ENCODE assay signal across 25 cellular contexts in genomic region chr10:101725296-101725695, GRCh38. TPM values are rescaled to one million over a fixed set of nuclear protein-coding genes. Genes with fewer than 3 reads are reported as not detected.
DNase-seq lines count a peak whose midpoint lies in the region; ATAC-seq, FAIRE-seq and TF ChIP-seq lines count a peak whose summit lies in the region.
"Had no signal": no experiment of that assay in that cellular context is flagged by ENCODE, and none has a peak within 500 bp of the region (broad histone marks: within the 10 kb centered on the region; RNA-seq: fewer than 3 reads in every experiment).

No MANE protein-coding gene starts in this region.

- H3K4ac ChIP-seq in H1 (replicated peaks; ENCODE audit: insufficient read length, low read depth, low read length) = no peak overlapping the region

- no peaks in the 10 kb centered on the region for H3K36me3 ChIP-seq in BLaER1 treated with 17β-estradiol and CSF1 and Interleukin-3, amounts not matched to agents 10 nM and 100 nM
- no peaks in the 10 kb centered on the region for H3K36me3 ChIP-seq in H1 (ENCODE audit: control insufficient read depth in 2 of 4, insufficient read depth in 4 of 4, low read length in 3 of 4)
- H3K36me3 ChIP-seq: stomach, WERI-Rb-1 had no signal

- no peak overlapping the region for H4K91ac ChIP-seq in H1 (replicated peaks; ENCODE audit: insufficient read length, low read length)

- peaks cover 7 to 13% (median 12%) of the 10 kb centered on the region in 10 experiments; a peak in 15 of 20 replicates for H3K4me1 ChIP-seq in BLaER1 treated with 17β-estradiol and CSF1 and Interleukin-3, amounts not matched to agents 10 nM and 100 nM
- peaks cover 0 to 3% (median 0%) of the 10 kb centered on the region in 4 experiments; a peak in 2 of 7 replicates for H3K4me1 ChIP-seq in H1 (replicated peaks in 1 of 4; ENCODE audit: control insufficient read depth in 3 of 4, insufficient read depth in 4 of 4, low read length in 3 of 4)
- H3K4me1 ChIP-seq: stomach had no signal

- H4K20me1 ChIP-seq in BLaER1 treated with 17β-estradiol and CSF1 and Interleukin-3, amounts not matched to agents 10 nM and 100 nM = no peaks in the 10 kb centered on the region
- H4K20me1 ChIP-seq in H1 (replicated peaks in 1 of 2; ENCODE audit: control insufficient read depth in 1 of 2, insufficient read depth in 2 of 2, low read length in 2 of 2) = no peaks in the 10 kb centered on the region

- no peak for TF ChIP-seq POLR2A in H1 (IDR thresholded peaks at IDR 0.05; ENCODE audit: control extremely low read depth in 1 of 2, low read depth in 2 of 2, low read length in 2 of 2)

- no peak overlapping the region for H3K18ac ChIP-seq in H1 (ENCODE audit: extremely low read depth, low read length)

- no peak overlapping the region for H4K5ac ChIP-seq in H1 (ENCODE audit: insufficient read length, low read depth, low read length)

- H3K9me3 ChIP-seq in BLaER1 treated with 17β-estradiol and CSF1 and Interleukin-3, amounts not matched to agents 10 nM and 100 nM (replicated peaks in 1 of 11) = no peaks in the 10 kb centered on the region; a peak in 1 of 22 replicates
- H3K9me3 ChIP-seq in H1 (ENCODE audit: insufficient read depth in 2 of 2, low read depth in 1 of 2, low read length in 1 of 2) = no peaks in the 10 kb centered on the region
- H3K9me3 ChIP-seq: stomach had no signal

- no peak overlapping the region for H3K4me3 ChIP-seq in BLaER1 treated with 17β-estradiol and CSF1 and Interleukin-3, amounts not matched to agents 10 nM and 100 nM
- H3K4me3 ChIP-seq in H1 (ENCODE audit: extremely low read depth in 1 of 4, insufficient read depth in 2 of 4, low read depth in 3 of 4, low read length in 4 of 4) = no peak overlapping the region
- H3K4me3 ChIP-seq: dorsolateral prefrontal cortex, stomach had no signal

- no peaks in the 10 kb centered on the region; the same call in 1 of the 2 replicates for H3K23me2 ChIP-seq in H1 (ENCODE audit: low read depth, low read length)

- no peak overlapping the region for H2BK5ac ChIP-seq in H1 (ENCODE audit: low read depth, low read length)

- no peak overlapping the region for H3K23ac ChIP-seq in H1 (ENCODE audit: insufficient read length)

- no peak for TF ChIP-seq EP300 in H1 (IDR thresholded peaks at IDR 0.05; ENCODE audit: borderline replicate concordance in 1 of 2, low read depth in 2 of 2, low read length in 2 of 2)

- CTCF ChIA-PET in H1 (lab: Charles Lee; ENCODE audit: partially characterized antibody) = interaction anchor here (0.6 to 1.3 kb wide), 4 partner anchors 11 to 1396 kb away, joined by 3 to 4 read pairs (median 4); no protein-coding TSS in a partner anchor

- H2BK12ac ChIP-seq in H1 (ENCODE audit: low read depth, low read length) = no peak overlapping the region

- no peak overlapping the region; the same call in 1 of the 2 replicates for H2BK15ac ChIP-seq in H1 (ENCODE audit: low read length)

- DNase-seq in H1 (ENCODE audit: low read depth in 1 of 2, low spot score in 2 of 2) (no peak), GM10266 (ENCODE audit: extremely low spot score) (no peak)
- DNase-seq: ACHN; activated CD4-positive, alpha-beta T cell treated with anti-CD3 and anti-CD28 coated beads, Interleukin-2, amount 50 U/mL, for 1 hour; activated naive CD8-positive, alpha-beta T cell treated with anti-CD3 and anti-CD28 coated beads for 36 hours; C1 segment of cervical spinal cord; central memory CD4-positive, alpha-beta T cell; dorsolateral prefrontal cortex; left cardiac atrium; naive B cell; stimulated activated CD4-positive, alpha-beta T cell treated with anti-CD3 and anti-CD28 coated beads, Interleukin-4, amount 100 ng/mL, for 4 hours; stomach; WERI-Rb-1 had no signal

- TF ChIP-seq CTCF in H1 (IDR thresholded peaks at IDR 0.05; ENCODE audit: control extremely low read depth in 1 of 3, insufficient read depth in 1 of 3, low read depth in 1 of 3, low read length in 3 of 3) (no peak), GM10266 (IDR thresholded peaks at IDR 0.05; ENCODE audit: control insufficient read depth, insufficient read depth, low read depth, missing control alignments) (no peak)

- no peaks in the 10 kb centered on the region for H3K79me2 ChIP-seq in H1 (ENCODE audit: control insufficient read depth in 1 of 2, insufficient read depth in 2 of 2, low read length in 2 of 2)

- TF ChIP-seq RAD21 in H1 (IDR thresholded peaks at IDR 0.05 in 1 of 2, conservative IDR thresholded peaks at IDR 0.05 in 1 of 2; ENCODE audit: low read depth in 2 of 2, low read length in 2 of 2) = no peak

- H3K79me1 ChIP-seq in H1 (ENCODE audit: low read depth, low read length) = no peaks in the 10 kb centered on the region

- POLR2A ChIA-PET in H1 (lab: Charles Lee; ENCODE audit: partially characterized antibody) = no interaction called here

- H2BK120ac ChIP-seq in H1 (replicated peaks; ENCODE audit: low read depth, low read length) = no peak overlapping the region

- H3K4me2 ChIP-seq in BLaER1 treated with 17β-estradiol and CSF1 and Interleukin-3, amounts not matched to agents 10 nM and 100 nM = peak overlapping the region in 9 of 11 experiments; percentile 2 to 34 (median 19); a peak in 11 of 22 replicates
- no peak overlapping the region for H3K4me2 ChIP-seq in H1 (ENCODE audit: insufficient read depth in 1 of 2, low read depth in 2 of 2, low read length in 2 of 2)

- H3K14ac ChIP-seq in H1 (ENCODE audit: insufficient read length) = no peak overlapping the region

- H3K27me3 ChIP-seq in BLaER1 treated with 17β-estradiol and CSF1 and Interleukin-3, amounts not matched to agents 10 nM and 100 nM = no peaks in the 10 kb centered on the region
- no peaks in the 10 kb centered on the region for H3K27me3 ChIP-seq in H1 (replicated peaks in 1 of 4; ENCODE audit: control insufficient read depth in 3 of 4, extremely low read depth in 1 of 4, insufficient read depth in 3 of 4, low read length in 3 of 4)

- FAIRE-seq in H1 (lab: Jason Lieb, UNC) = no peak
- FAIRE-seq: astrocyte had no signal

- ATAC-seq in GM19023 (IDR thresholded peaks at IDR 0.05; ENCODE audit: unreplicated experiment) (peak; percentile 52), HG02870 (IDR thresholded peaks at IDR 0.05; ENCODE audit: unreplicated experiment) (peak; percentile 58), HG03159 (IDR thresholded peaks at IDR 0.05; ENCODE audit: unreplicated experiment) (no peak), GM18873 (IDR thresholded peaks at IDR 0.05; ENCODE audit: low FRiP score, unreplicated experiment) (no peak), GM19324 (IDR thresholded peaks at IDR 0.05; ENCODE audit: low FRiP score, unreplicated experiment) (no peak)
- ATAC-seq: left cardiac atrium, SK-N-SH treated with all-trans-retinoic acid at 6 μM for 48 hours had no signal

- no peak overlapping the region for H3K56ac ChIP-seq in H1 (replicated peaks; ENCODE audit: insufficient read length, low read depth, low read length)

- no peak overlapping the region for H2BK20ac ChIP-seq in H1 (ENCODE audit: low read length)

- no peak overlapping the region for H2AK5ac ChIP-seq in H1 (ENCODE audit: low read depth, low read length)

- H3K27ac ChIP-seq in BLaER1 treated with 17β-estradiol and CSF1 and Interleukin-3, amounts not matched to agents 10 nM and 100 nM = no peak overlapping the region
- no peak overlapping the region for H3K27ac ChIP-seq in H1 (ENCODE audit: low read depth, low read length)
- H3K27ac ChIP-seq: dorsolateral prefrontal cortex, stomach, WERI-Rb-1 had no signal

- peak overlapping the region; percentile 25; the same call in 1 of the 2 replicates for H2AFZ ChIP-seq in H1 (ENCODE audit: low read length)

- no peak overlapping the region for H3K9ac ChIP-seq in BLaER1 treated with 17β-estradiol and CSF1 and Interleukin-3, amounts not matched to agents 10 nM and 100 nM
- no peak overlapping the region for H3K9ac ChIP-seq in H1 (replicated peaks in 1 of 4; ENCODE audit: extremely low read depth in 1 of 4, low read depth in 3 of 4, low read length in 3 of 4)

- H4K8ac ChIP-seq in H1 (ENCODE audit: extremely low read depth, insufficient read depth, low read length) = no peak overlapping the region

TF ChIP-seq in H1, 55 proteins besides CTCF, POLR2A, EP300 and RAD21 (continues in another document):
- TF ChIP-seq CHD2 (IDR thresholded peaks at IDR 0.05; ENCODE audit: low read length) = no peak
- TF ChIP-seq SP1 (IDR thresholded peaks at IDR 0.05; ENCODE audit: low read depth, low read length) = no peak
- TF ChIP-seq SUZ12 (IDR thresholded peaks at IDR 0.05; ENCODE audit: low read length) = no peak
- TF ChIP-seq TAF7 (optimal IDR thresholded peaks at IDR 0.05; ENCODE audit: borderline replicate concordance, low read depth, low read length) = no peak
- TF ChIP-seq BACH1 (IDR thresholded peaks at IDR 0.05; ENCODE audit: low read length) = no peak

RNA-seq across cellular contexts. Expression of gene FBXW4, which starts 30.3 kb away (rescaled TPM):
- total RNA-seq in H1 (2021; fragmentation: NEBNext Ultra II Directional; extraction: Animal tissue kit (Norgen Biotek cat#: 25700)) = 29.6 and 32.8 TPM in 2 replicates
- 29.0 and 42.8 TPM in 2 replicates for polyA plus RNA-seq in H1 (2011; rRNA removed)
- polyA plus RNA-seq in H1 (2011; cell fraction: cytosol; rRNA removed) = 37.8 TPM
- 26.7 TPM for polyA plus RNA-seq in H1 (2011; cell fraction: nucleus; rRNA removed)
- 29.6 to 39.3 TPM (median 34.2 TPM) in 4 replicates for polyA plus RNA-seq in H1 (2012, experiment 1 of 2)
- 19.8 TPM for polyA plus RNA-seq in H1 (2012, experiment 2 of 2)
- polyA plus RNA-seq in H1 (2013, experiment 1 of 2) = 13.7 TPM
- polyA plus RNA-seq in H1 (2013, experiment 2 of 2) = 14.1 TPM
- polyA minus RNA-seq in H1 (2011; rRNA and poly(A)+ RNA removed) = 84.3 and 109 TPM in 2 replicates
- polyA minus RNA-seq in H1 (2011; cell fraction: cytosol; rRNA and poly(A)+ RNA removed) = 21.6 TPM
- 23.5 TPM for polyA minus RNA-seq in H1 (2011; cell fraction: nucleus; rRNA and poly(A)+ RNA removed)

RNA-seq across cellular contexts. Expression of gene FGF8, which starts 50.6 kb away (rescaled TPM):
- 3.9 and 4.1 TPM in 2 replicates for total RNA-seq in H1 (2021; fragmentation: NEBNext Ultra II Directional; extraction: Animal tissue kit (Norgen Biotek cat#: 25700))
- 1.1 and 1.7 TPM in 2 replicates for polyA plus RNA-seq in H1 (2011; rRNA removed)
- polyA plus RNA-seq in H1 (2011; cell fraction: cytosol; rRNA removed) = 1.5 TPM
- 2.1 TPM for polyA plus RNA-seq in H1 (2011; cell fraction: nucleus; rRNA removed)
- polyA plus RNA-seq in H1 (2012, experiment 1 of 2) = 1.0 to 2.0 TPM (median 1.2 TPM) in 4 replicates
- 0.62 TPM for polyA plus RNA-seq in H1 (2012, experiment 2 of 2)
- polyA plus RNA-seq in H1 (2013, experiment 1 of 2) = 2.9 TPM
- polyA plus RNA-seq in H1 (2013, experiment 2 of 2) = 3.8 TPM
- polyA minus RNA-seq in H1 (2011; rRNA and poly(A)+ RNA removed) = 0.98 and 1.4 TPM in 2 replicates
- polyA minus RNA-seq in H1 (2011; cell fraction: cytosol; rRNA and poly(A)+ RNA removed) = not detected
- polyA minus RNA-seq in H1 (2011; cell fraction: nucleus; rRNA and poly(A)+ RNA removed) = 1.4 TPM
- total RNA-seq: activated naive CD8-positive, alpha-beta T cell treated with anti-CD3 and anti-CD28 coated beads for 36 hours; activated T-helper 2 cell treated with anti-CD3 and anti-CD28 coated beads, Interferon-gamma antibody, Interleukin-2, Interleukin-4, amounts not matched to agents 10 μg/mL and 5 μg/mL and 100 μg/mL, durations not matched to agents 14 hours and 24 hours and 36 hours; left cardiac atrium; M059J; osteoblast; RPMI7951; stomach had no signal
- polyA plus RNA-seq: stomach had no signal

RNA-seq across cellular contexts. Expression of gene NPM3, which starts 58.0 kb away (rescaled TPM):
- 175 and 177 TPM in 2 replicates for total RNA-seq in H1 (2021; fragmentation: NEBNext Ultra II Directional; extraction: Animal tissue kit (Norgen Biotek cat#: 25700))
- 127 and 218 TPM in 2 replicates for polyA plus RNA-seq in H1 (2011; rRNA removed)
- polyA plus RNA-seq in H1 (2011; cell fraction: cytosol; rRNA removed) = 212 TPM
- 161 TPM for polyA plus RNA-seq in H1 (2011; cell fraction: nucleus; rRNA removed)
- 128 to 179 TPM (median 167 TPM) in 4 replicates for polyA plus RNA-seq in H1 (2012, experiment 1 of 2)
- 207 TPM for polyA plus RNA-seq in H1 (2012, experiment 2 of 2)
- 148 TPM for polyA plus RNA-seq in H1 (2013, experiment 1 of 2)
- polyA plus RNA-seq in H1 (2013, experiment 2 of 2) = 152 TPM
- polyA minus RNA-seq in H1 (2011; rRNA and poly(A)+ RNA removed) = 65.5 and 89.5 TPM in 2 replicates
- polyA minus RNA-seq in H1 (2011; cell fraction: cytosol; rRNA and poly(A)+ RNA removed) = 40.7 TPM
- 29.7 TPM for polyA minus RNA-seq in H1 (2011; cell fraction: nucleus; rRNA and poly(A)+ RNA removed)

Comparison
In these comparisons a context has a peak if more than half of its experiments do, and no peak if none do; other contexts are left out.
1. H3K4me2 ChIP-seq: peak in BLaER1 treated with 17β-estradiol and CSF1 and Interleukin-3, amounts not matched to agents 10 nM and 100 nM (9 of 11); none in H1 (0 of 2).
2. ATAC-seq: peak in GM19023 (single experiment) and HG02870 (single experiment); none in HG03159 (single experiment), GM18873 (single experiment) and GM19324 (single experiment).